19 cellular contexts compared by ENCODE assay signal in genomic region chr3:127171320-127171719, GRCh38. TPM values are rescaled to one million over a fixed set of nuclear protein-coding genes. Genes with fewer than 3 reads are reported as not detected.
"Had no signal": no experiment of that assay in that cellular context is flagged by ENCODE, and none has a peak within 500 bp of the region (broad histone marks: within the 10 kb centered on the region; RNA-seq: fewer than 3 reads in every experiment).

No MANE protein-coding gene starts in this region.

- H3K4me3 Mint-ChIP-seq: activated CD4-positive, alpha-beta memory T cell treated with anti-CD3 and anti-CD28 coated beads for 36 hours; activated CD4-positive, alpha-beta T cell treated with anti-CD3 and anti-CD28 coated beads, Interleukin-2, amount 10 ng/mL, durations not matched to agents 7 days and 5 days; activated naive CD4-positive, alpha-beta T cell treated with anti-CD3 and anti-CD28 coated beads for 36 hours; activated naive CD8-positive, alpha-beta T cell; activated T-cell treated with anti-CD3 and anti-CD28 coated beads, Interleukin-2, amount 50 U/mL, for 4 hours; activated T-helper 17 cell treated with anti-CD3 and anti-CD28 coated beads, Interleukin-2, amount 50 U/mL, for 72 hours had no signal

- H3K9me3 ChIP-seq: MG63, Peyer's patch had no signal

- H3K4me1 ChIP-seq: Peyer's patch had no signal

- H3K27me3 ChIP-seq: MG63, Peyer's patch had no signal

- H3K4me1 Mint-ChIP-seq: activated CD4-positive, alpha-beta T cell treated with anti-CD3 and anti-CD28 coated beads, Interleukin-2, amount 10 ng/mL, durations not matched to agents 7 days and 5 days; activated T-helper 17 cell treated with anti-CD3 and anti-CD28 coated beads, Interleukin-2, amount 50 U/mL, for 72 hours had no signal

- H3K27ac ChIP-seq: KMS-11, Peyer's patch, VCaP had no signal

- H3K9me3 Mint-ChIP-seq: activated CD4-positive, alpha-beta memory T cell treated with anti-CD3 and anti-CD28 coated beads for 36 hours; activated CD4-positive, alpha-beta T cell treated with anti-CD3 and anti-CD28 coated beads, Interleukin-2, amount 10 ng/mL, durations not matched to agents 7 days and 5 days; activated naive CD4-positive, alpha-beta T cell treated with anti-CD3 and anti-CD28 coated beads for 36 hours; activated T-cell treated with anti-CD3 and anti-CD28 coated beads, Interleukin-2, amount 50 U/mL, for 4 hours; activated T-helper 17 cell treated with anti-CD3 and anti-CD28 coated beads, Interleukin-2, amount 50 U/mL, for 72 hours had no signal

- H3K4me2 ChIP-seq: KMS-11 had no signal

- DNase-seq: activated CD4-positive, alpha-beta memory T cell treated with anti-CD3 and anti-CD28 coated beads for 36 hours; activated CD4-positive, alpha-beta T cell treated with anti-CD3 and anti-CD28 coated beads, Interleukin-2, amount 10 ng/mL, durations not matched to agents 7 days and 5 days; activated CD4-positive, CD25-positive, alpha-beta regulatory T cell; activated CD8-positive, alpha-beta memory T cell treated with anti-CD3 and anti-CD28 coated beads for 24 hours; activated gamma-delta T cell; activated naive CD4-positive, alpha-beta T cell treated with anti-CD3 and anti-CD28 coated beads for 36 hours; activated T-cell treated with anti-CD3 and anti-CD28 coated beads, Interleukin-2, amount 50 U/mL, for 4 hours; MV-4-11; NCI-H1417 treated with DMSO at 0.1 percent for 48 hours; NCI-H510A treated with DMSO at 0.1 percent for 48 hours; T-helper 1 cell had no signal

- H3K36me3 ChIP-seq: MG63, Peyer's patch had no signal

- H3K27ac Mint-ChIP-seq: activated CD4-positive, alpha-beta memory T cell treated with anti-CD3 and anti-CD28 coated beads for 36 hours; activated CD4-positive, alpha-beta T cell treated with anti-CD3 and anti-CD28 coated beads, Interleukin-2, amount 10 ng/mL, durations not matched to agents 7 days and 5 days; activated naive CD4-positive, alpha-beta T cell treated with anti-CD3 and anti-CD28 coated beads for 36 hours; activated naive CD8-positive, alpha-beta T cell; activated T-helper 17 cell treated with anti-CD3 and anti-CD28 coated beads, Interleukin-2, amount 50 U/mL, for 72 hours had no signal

- ATAC-seq: activated T-cell treated with anti-CD3 and anti-CD28 coated beads, Interleukin-2, amount 50 U/mL, for 4 hours; activated T-helper 17 cell treated with anti-CD3 and anti-CD28 coated beads, Interleukin-2, amount 50 U/mL, for 72 hours had no signal

- H3K36me3 Mint-ChIP-seq: activated CD4-positive, alpha-beta memory T cell treated with anti-CD3 and anti-CD28 coated beads for 36 hours; activated naive CD8-positive, alpha-beta T cell had no signal

- H3K9ac ChIP-seq: KMS-11 had no signal

- H3K4me3 ChIP-seq: MG63, Peyer's patch had no signal

RNA-seq across cellular contexts. Expression of gene PRR23E, which starts 21.6 kb away (rescaled TPM):
- total RNA-seq: activated CD4-positive, alpha-beta memory T cell treated with anti-CD3 and anti-CD28 coated beads for 36 hours; activated CD4-positive, alpha-beta T cell treated with anti-CD3 and anti-CD28 coated beads, Interleukin-2, amount 10 ng/mL, durations not matched to agents 7 days and 5 days; activated naive CD4-positive, alpha-beta T cell treated with anti-CD3 and anti-CD28 coated beads for 36 hours; activated T-cell treated with anti-CD3 and anti-CD28 coated beads, Interleukin-2, amount 50 U/mL, for 4 hours; activated T-helper 17 cell treated with anti-CD3 and anti-CD28 coated beads, Interleukin-2, amount 50 U/mL, for 72 hours; Peyer's patch; SK-MEL-5; T-helper 2 cell treated with Interferon-gamma antibody and Interleukin-4, amounts not matched to agents 100 ng/mL and 5 ng/mL, for 36 hours had no signal
